1 cellular context compared by ENCODE assay signal in the genomic region with DNA sequence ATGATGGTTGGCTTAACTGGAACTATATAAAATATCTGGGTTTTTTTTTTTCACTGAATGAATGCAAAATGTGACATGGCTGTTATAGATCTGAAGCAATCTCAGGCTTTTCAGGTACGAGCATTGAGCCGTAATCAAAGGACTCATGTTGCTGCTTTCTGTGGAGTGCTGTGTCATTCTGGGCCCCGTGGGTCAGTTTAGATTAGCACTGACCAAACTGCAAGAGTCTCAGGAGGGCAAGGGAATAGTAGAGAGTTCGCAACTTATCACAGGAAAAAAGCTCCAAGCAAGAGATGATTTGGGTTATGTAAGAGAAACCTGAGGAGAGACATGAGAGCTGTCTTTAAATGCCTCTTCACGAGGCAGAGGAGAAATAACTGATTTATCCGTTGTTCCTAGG.
TF ChIP-seq lines count a peak whose summit lies in the region.

No MANE protein-coding gene starts in this region.

TF ChIP-seq in K562, 482 proteins besides CTCF, POLR2A, EP300 and RAD21 (continued from another document and continues in another):
- peak; percentile 72 for TF ChIP-seq DPF2 (IDR thresholded peaks at IDR 0.05)
- TF ChIP-seq ZNF445 (CRISPR knock-in tag; IDR thresholded peaks at IDR 0.05; ENCODE audit: low read depth), result no peak
- TF ChIP-seq ARHGAP35 (IDR thresholded peaks at IDR 0.05; ENCODE audit: partially characterized antibody), result no peak
- TF ChIP-seq STAT5B (CRISPR knock-in tag; IDR thresholded peaks at IDR 0.05), result no peak
- no peak for TF ChIP-seq GATAD2B (IDR thresholded peaks at IDR 0.05; ENCODE audit: borderline replicate concordance)
- no peak for TF ChIP-seq TSC22D4 (tag; IDR thresholded peaks at IDR 0.05)
- TF ChIP-seq MEF2A (IDR thresholded peaks at IDR 0.05; ENCODE audit: control insufficient read depth, low read depth, low read length), result no peak
- peak; percentile 57; the same call in 1 of the 2 replicates for TF ChIP-seq MAFK (IDR thresholded peaks at IDR 0.05; ENCODE audit: low read length)
- TF ChIP-seq ZNF347 (CRISPR knock-in tag; IDR thresholded peaks at IDR 0.05; ENCODE audit: low read depth), result no peak
- no peak for TF ChIP-seq PHB (CRISPR knock-in tag; IDR thresholded peaks at IDR 0.05)
- TF ChIP-seq NR4A1 (CRISPR knock-in tag; IDR thresholded peaks at IDR 0.05), result no peak
- no peak for TF ChIP-seq NR4A1 (tag; IDR thresholded peaks at IDR 0.05)
- TF ChIP-seq ZFP36 (IDR thresholded peaks at IDR 0.05; ENCODE audit: low read depth, low read length, partially characterized antibody), result no peak
- TF ChIP-seq HMBOX1 (IDR thresholded peaks at IDR 0.05), result peak; percentile 57; the same call in 1 of the 2 replicates
- no peak for TF ChIP-seq TRIM24 (IDR thresholded peaks at IDR 0.05)
- TF ChIP-seq POU5F1 (IDR thresholded peaks at IDR 0.05; ENCODE audit: borderline replicate concordance, low read depth, low read length, partially characterized antibody), result no peak
- no peak for TF ChIP-seq NCOA1 (IDR thresholded peaks at IDR 0.05; ENCODE audit: low read depth)
- no peak for TF ChIP-seq CEBPG (CRISPR knock-in tag; IDR thresholded peaks at IDR 0.05)
- no peak for TF ChIP-seq CEBPG (tag; conservative IDR thresholded peaks at IDR 0.05 in 1 of 2, IDR thresholded peaks at IDR 0.05 in 1 of 2)
- no peak for TF ChIP-seq POLR2G (IDR thresholded peaks at IDR 0.05; ENCODE audit: low read depth, low read length)
- no peak for TF ChIP-seq NR3C1 (CRISPR knock-in tag; IDR thresholded peaks at IDR 0.05)
- TF ChIP-seq, protein P1, sequence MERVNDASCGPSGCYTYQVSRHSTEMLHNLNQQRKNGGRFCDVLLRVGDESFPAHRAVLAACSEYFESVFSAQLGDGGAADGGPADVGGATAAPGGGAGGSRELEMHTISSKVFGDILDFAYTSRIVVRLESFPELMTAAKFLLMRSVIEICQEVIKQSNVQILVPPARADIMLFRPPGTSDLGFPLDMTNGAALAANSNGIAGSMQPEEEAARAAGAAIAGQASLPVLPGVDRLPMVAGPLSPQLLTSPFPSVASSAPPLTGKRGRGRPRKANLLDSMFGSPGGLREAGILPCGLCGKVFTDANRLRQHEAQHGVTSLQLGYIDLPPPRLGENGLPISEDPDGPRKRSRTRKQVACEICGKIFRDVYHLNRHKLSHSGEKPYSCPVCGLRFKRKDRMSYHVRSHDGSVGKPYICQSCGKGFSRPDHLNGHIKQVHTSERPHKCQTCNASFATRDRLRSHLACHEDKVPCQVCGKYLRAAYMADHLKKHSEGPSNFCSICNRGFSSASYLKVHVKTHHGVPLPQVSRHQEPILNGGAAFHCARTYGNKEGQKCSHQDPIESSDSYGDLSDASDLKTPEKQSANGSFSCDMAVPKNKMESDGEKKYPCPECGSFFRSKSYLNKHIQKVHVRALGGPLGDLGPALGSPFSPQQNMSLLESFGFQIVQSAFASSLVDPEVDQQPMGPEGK (CRISPR knock-in tag; IDR thresholded peaks at IDR 0.05; ENCODE audit: borderline replicate concordance), result no peak
- no peak for TF ChIP-seq ZFP91 (CRISPR knock-in tag; IDR thresholded peaks at IDR 0.05)
- no peak for TF ChIP-seq CHD1 (IDR thresholded peaks at IDR 0.05; ENCODE audit: low read length)
- TF ChIP-seq HDAC8 (tag; IDR thresholded peaks at IDR 0.05), result no peak
- no peak for TF ChIP-seq RBM34 (IDR thresholded peaks at IDR 0.05; ENCODE audit: borderline replicate concordance, insufficient read depth, low read length)
- no peak for TF ChIP-seq ASH1L (IDR thresholded peaks at IDR 0.05; ENCODE audit: borderline replicate concordance, low read depth, partially characterized antibody)
- 0 out of 2 replicates have a peak, but pooled peaks have one; percentile 44 for TF ChIP-seq NBN (IDR thresholded peaks at IDR 0.05; ENCODE audit: low read depth)
- no peak for TF ChIP-seq HNRNPK (IDR thresholded peaks at IDR 0.05; ENCODE audit: low read depth, low read length, poor library complexity, severe bottlenecking)
- no peak for TF ChIP-seq PHB2 (IDR thresholded peaks at IDR 0.05; ENCODE audit: low read depth)
- TF ChIP-seq, protein P2, sequence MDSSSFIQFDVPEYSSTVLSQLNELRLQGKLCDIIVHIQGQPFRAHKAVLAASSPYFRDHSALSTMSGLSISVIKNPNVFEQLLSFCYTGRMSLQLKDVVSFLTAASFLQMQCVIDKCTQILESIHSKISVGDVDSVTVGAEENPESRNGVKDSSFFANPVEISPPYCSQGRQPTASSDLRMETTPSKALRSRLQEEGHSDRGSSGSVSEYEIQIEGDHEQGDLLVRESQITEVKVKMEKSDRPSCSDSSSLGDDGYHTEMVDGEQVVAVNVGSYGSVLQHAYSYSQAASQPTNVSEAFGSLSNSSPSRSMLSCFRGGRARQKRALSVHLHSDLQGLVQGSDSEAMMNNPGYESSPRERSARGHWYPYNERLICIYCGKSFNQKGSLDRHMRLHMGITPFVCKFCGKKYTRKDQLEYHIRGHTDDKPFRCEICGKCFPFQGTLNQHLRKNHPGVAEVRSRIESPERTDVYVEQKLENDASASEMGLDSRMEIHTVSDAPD (CRISPR knock-in tag; IDR thresholded peaks at IDR 0.05), result no peak
- TF ChIP-seq ZNF609 (CRISPR knock-in tag; IDR thresholded peaks at IDR 0.05; ENCODE audit: borderline replicate concordance), result no peak
- TF ChIP-seq ATF6 (CRISPR knock-in tag; IDR thresholded peaks at IDR 0.05), result no peak
- peak; percentile 44; the same call in 1 of the 2 replicates for TF ChIP-seq TAL1 (IDR thresholded peaks at IDR 0.05)
- TF ChIP-seq CBFA2T3 (IDR thresholded peaks at IDR 0.05), result peak; percentile 79
- TF ChIP-seq ZNF780A (CRISPR knock-in tag; IDR thresholded peaks at IDR 0.05), result no peak
- no peak for TF ChIP-seq CBX2 (IDR thresholded peaks at IDR 0.05; ENCODE audit: insufficient read depth, low read length, poor library complexity, severe bottlenecking)
- TF ChIP-seq ZC3H11A (IDR thresholded peaks at IDR 0.05; ENCODE audit: low read depth, low read length), result no peak
- TF ChIP-seq ZEB2 (IDR thresholded peaks at IDR 0.05), result 0 out of 2 replicates have a peak, but pooled peaks have one; percentile 26
- no peak for TF ChIP-seq KHSRP (IDR thresholded peaks at IDR 0.05)
- no peak for TF ChIP-seq ZNF121 (CRISPR knock-in tag; conservative IDR thresholded peaks at IDR 0.05)
- TF ChIP-seq SRF (CRISPR knock-in tag; IDR thresholded peaks at IDR 0.05), result no peak
- TF ChIP-seq, protein P3, sequence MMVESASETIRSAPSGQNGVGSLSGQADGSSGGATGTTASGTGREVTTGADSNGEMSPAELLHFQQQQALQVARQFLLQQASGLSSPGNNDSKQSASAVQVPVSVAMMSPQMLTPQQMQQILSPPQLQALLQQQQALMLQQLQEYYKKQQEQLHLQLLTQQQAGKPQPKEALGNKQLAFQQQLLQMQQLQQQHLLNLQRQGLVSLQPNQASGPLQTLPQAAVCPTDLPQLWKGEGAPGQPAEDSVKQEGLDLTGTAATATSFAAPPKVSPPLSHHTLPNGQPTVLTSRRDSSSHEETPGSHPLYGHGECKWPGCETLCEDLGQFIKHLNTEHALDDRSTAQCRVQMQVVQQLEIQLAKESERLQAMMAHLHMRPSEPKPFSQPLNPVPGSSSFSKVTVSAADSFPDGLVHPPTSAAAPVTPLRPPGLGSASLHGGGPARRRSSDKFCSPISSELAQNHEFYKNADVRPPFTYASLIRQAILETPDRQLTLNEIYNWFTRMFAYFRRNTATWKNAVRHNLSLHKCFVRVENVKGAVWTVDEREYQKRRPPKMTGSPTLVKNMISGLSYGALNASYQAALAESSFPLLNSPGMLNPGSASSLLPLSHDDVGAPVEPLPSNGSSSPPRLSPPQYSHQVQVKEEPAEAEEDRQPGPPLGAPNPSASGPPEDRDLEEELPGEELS (CRISPR knock-in tag; IDR thresholded peaks at IDR 0.05; ENCODE audit: borderline replicate concordance), result no peak
- TF ChIP-seq FOS (IDR thresholded peaks at IDR 0.05; ENCODE audit: extremely low read depth, insufficient read length), result no peak
- TF ChIP-seq ZZZ3 (IDR thresholded peaks at IDR 0.05), result no peak
- TF ChIP-seq, protein P4, sequence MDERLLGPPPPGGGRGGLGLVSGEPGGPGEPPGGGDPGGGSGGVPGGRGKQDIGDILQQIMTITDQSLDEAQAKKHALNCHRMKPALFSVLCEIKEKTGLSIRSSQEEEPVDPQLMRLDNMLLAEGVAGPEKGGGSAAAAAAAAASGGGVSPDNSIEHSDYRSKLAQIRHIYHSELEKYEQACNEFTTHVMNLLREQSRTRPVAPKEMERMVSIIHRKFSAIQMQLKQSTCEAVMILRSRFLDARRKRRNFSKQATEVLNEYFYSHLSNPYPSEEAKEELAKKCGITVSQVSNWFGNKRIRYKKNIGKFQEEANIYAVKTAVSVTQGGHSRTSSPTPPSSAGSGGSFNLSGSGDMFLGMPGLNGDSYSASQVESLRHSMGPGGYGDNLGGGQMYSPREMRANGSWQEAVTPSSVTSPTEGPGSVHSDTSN (CRISPR knock-in tag; IDR thresholded peaks at IDR 0.05; ENCODE audit: low read depth), result no peak
- TF ChIP-seq, protein P4 (tag; conservative IDR thresholded peaks at IDR 0.05; ENCODE audit: low read depth), result no peak
- TF ChIP-seq GATAD2A (IDR thresholded peaks at IDR 0.05), result no peak
- TF ChIP-seq CBFA2T2 (conservative IDR thresholded peaks at IDR 0.05), result peak; percentile 57
- TF ChIP-seq C11orf30 (IDR thresholded peaks at IDR 0.05; ENCODE audit: low read depth), result peak; percentile 74
- no peak for TF ChIP-seq SRSF1 (IDR thresholded peaks at IDR 0.05; ENCODE audit: low read depth, low read length)
